ENCODE assay signal across 15 cellular contexts in the genomic region with DNA sequence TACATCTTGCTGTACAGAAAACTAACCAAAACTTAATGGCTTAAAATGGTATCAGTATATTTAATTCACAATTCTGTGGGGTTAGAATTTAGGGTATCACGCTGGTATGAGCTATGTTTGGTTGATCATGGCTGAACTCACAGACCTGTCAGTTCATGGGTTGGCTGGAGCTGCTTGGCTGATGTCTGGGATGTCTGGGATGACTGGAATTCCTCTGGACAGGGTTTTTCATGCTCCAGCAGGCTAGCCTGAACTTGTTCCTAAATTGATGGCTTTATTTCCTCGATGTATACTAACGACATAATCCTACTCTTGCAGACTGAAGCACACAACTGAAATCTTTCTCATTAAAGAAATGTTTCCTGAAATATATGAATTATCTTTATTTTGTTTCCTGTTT.
DNase-seq lines count a peak whose midpoint lies in the region; ATAC-seq, FAIRE-seq and TF ChIP-seq lines count a peak whose summit lies in the region.
"Had no signal": no experiment of that assay in that cellular context is flagged by ENCODE, and none has a peak within 500 bp of the region (broad histone marks: within the 10 kb centered on the region; RNA-seq: fewer than 3 reads in every experiment).

No MANE protein-coding gene starts in this region.

- no peak for TF ChIP-seq CTCF in epithelial cell of proximal tubule (conservative IDR thresholded peaks at IDR 0.05; ENCODE audit: low read depth, low read length)
- no peak for TF ChIP-seq CTCF in mesothelial cell of epicardium (IDR thresholded peaks at IDR 0.05; ENCODE audit: unreplicated experiment)

- DNase-seq in EL, result peak; percentile 21
- DNase-seq in RCC 7860 (ENCODE audit: low spot score), result peak; percentile 50
- DNase-seq in epithelial cell of proximal tubule (ENCODE audit: low read depth), result peak; percentile 51
- no peak for DNase-seq in mesothelial cell of epicardium (ENCODE audit: low spot score in 2 of 2, unreplicated experiment in 2 of 2)
- DNase-seq in HuH-7.5 (ENCODE audit: low spot score), result no peak
- DNase-seq in activated CD4-positive, alpha-beta T cell treated with anti-CD3 and anti-CD28 coated beads, Interleukin-2, amount 10 ng/mL, durations not matched to agents 24 days and 14 days, result no peak
- no peak for DNase-seq in NCI-H1092 (lab: John Stamatoyannopoulos, UW)
- DNase-seq: activated CD4-positive, CD25-positive, alpha-beta regulatory T cell treated with anti-CD3 and anti-CD28 coated beads, Interleukin-2, amount 50 U/mL, for 72 hours; activated naive CD8-positive, alpha-beta T cell treated with anti-CD3 and anti-CD28 coated beads for 36 hours; cerebellar nuclear complex; NCI-H2029 treated with DMSO at 0.1 percent for 48 hours; pancreas had no signal

- intact Hi-C loops in activated CD4-positive, alpha-beta T cell treated with anti-CD3 and anti-CD28 coated beads, Interleukin-2, amount 10 ng/mL, durations not matched to agents 24 days and 14 days (cut with micrococcal nuclease), result no loop called here

- no peaks in the 10 kb centered on the region for H3K36me3 Mint-ChIP-seq in mesothelial cell of epicardium
- H3K36me3 Mint-ChIP-seq in activated CD4-positive, alpha-beta T cell treated with anti-CD3 and anti-CD28 coated beads, Interleukin-2, amount 10 ng/mL, durations not matched to agents 24 days and 14 days (ENCODE audit: low read depth), result no peaks in the 10 kb centered on the region
- H3K36me3 Mint-ChIP-seq: activated naive CD8-positive, alpha-beta T cell treated with anti-CD3 and anti-CD28 coated beads for 36 hours had no signal

- H3K4me3 Mint-ChIP-seq in mesothelial cell of epicardium, result no peak overlapping the region
- no peak overlapping the region for H3K4me3 Mint-ChIP-seq in activated CD4-positive, alpha-beta T cell treated with anti-CD3 and anti-CD28 coated beads, Interleukin-2, amount 10 ng/mL, durations not matched to agents 24 days and 14 days
- H3K4me3 Mint-ChIP-seq: activated naive CD8-positive, alpha-beta T cell treated with anti-CD3 and anti-CD28 coated beads for 36 hours; T-helper 1 cell treated with Interleukin-12 subunit alpha and Interleukin-12 subunit beta and Interleukin-4 antibody, amounts not matched to agents 30 μg/mL and 1 μg/mL, for 36 hours had no signal

- FAIRE-seq in RCC 7860 (lab: Jason Lieb, UNC), result peak; percentile 82
- FAIRE-seq: D721Med, pancreas had no signal

- H3K4me3 ChIP-seq in epithelial cell of proximal tubule (ENCODE audit: low read depth, low read length), result no peak overlapping the region
- H3K4me3 ChIP-seq: pancreas had no signal

- H3K9me3 Mint-ChIP-seq in mesothelial cell of epicardium, result peaks cover 27% of the 10 kb centered on the region
- H3K9me3 Mint-ChIP-seq in activated CD4-positive, alpha-beta T cell treated with anti-CD3 and anti-CD28 coated beads, Interleukin-2, amount 10 ng/mL, durations not matched to agents 24 days and 14 days, result no peaks in the 10 kb centered on the region
- H3K9me3 Mint-ChIP-seq: activated naive CD8-positive, alpha-beta T cell treated with anti-CD3 and anti-CD28 coated beads for 36 hours; T-helper 1 cell treated with Interleukin-12 subunit alpha and Interleukin-12 subunit beta and Interleukin-4 antibody, amounts not matched to agents 30 μg/mL and 1 μg/mL, for 36 hours had no signal

- ATAC-seq in HG02623 (IDR thresholded peaks at IDR 0.05; ENCODE audit: unreplicated experiment), result no peak
- ATAC-seq: pancreas had no signal

- H3K27ac Mint-ChIP-seq in mesothelial cell of epicardium, result peak overlapping the region; percentile 48
- H3K27ac Mint-ChIP-seq in activated CD4-positive, alpha-beta T cell treated with anti-CD3 and anti-CD28 coated beads, Interleukin-2, amount 10 ng/mL, durations not matched to agents 24 days and 14 days, result no peak overlapping the region
- H3K27ac Mint-ChIP-seq: activated naive CD8-positive, alpha-beta T cell treated with anti-CD3 and anti-CD28 coated beads for 36 hours; T-helper 1 cell treated with Interleukin-12 subunit alpha and Interleukin-12 subunit beta and Interleukin-4 antibody, amounts not matched to agents 30 μg/mL and 1 μg/mL, for 36 hours had no signal

- no peaks in the 10 kb centered on the region for H3K27me3 Mint-ChIP-seq in mesothelial cell of epicardium (ENCODE audit: low read depth)
- H3K27me3 Mint-ChIP-seq in activated CD4-positive, alpha-beta T cell treated with anti-CD3 and anti-CD28 coated beads, Interleukin-2, amount 10 ng/mL, durations not matched to agents 24 days and 14 days, result no peaks in the 10 kb centered on the region

- peaks cover 9% of the 10 kb centered on the region for H3K4me1 Mint-ChIP-seq in mesothelial cell of epicardium
- no peaks in the 10 kb centered on the region for H3K4me1 Mint-ChIP-seq in activated CD4-positive, alpha-beta T cell treated with anti-CD3 and anti-CD28 coated beads, Interleukin-2, amount 10 ng/mL, durations not matched to agents 24 days and 14 days
- H3K4me1 Mint-ChIP-seq: activated naive CD8-positive, alpha-beta T cell treated with anti-CD3 and anti-CD28 coated beads for 36 hours had no signal

Comparison
In these comparisons a context has a peak if more than half of its experiments do, and no peak if none do; other contexts are left out.
1. DNase-seq: peak in EL (single experiment), RCC 7860 (single experiment) and epithelial cell of proximal tubule (single experiment); none in mesothelial cell of epicardium (0 of 2), HuH-7.5 (single experiment), activated CD4-positive, alpha-beta T cell treated with anti-CD3 and anti-CD28 coated beads, Interleukin-2, amount 10 ng/mL, durations not matched to agents 24 days and 14 days (single experiment) and NCI-H1092 (single experiment).